In the genomic region with DNA sequence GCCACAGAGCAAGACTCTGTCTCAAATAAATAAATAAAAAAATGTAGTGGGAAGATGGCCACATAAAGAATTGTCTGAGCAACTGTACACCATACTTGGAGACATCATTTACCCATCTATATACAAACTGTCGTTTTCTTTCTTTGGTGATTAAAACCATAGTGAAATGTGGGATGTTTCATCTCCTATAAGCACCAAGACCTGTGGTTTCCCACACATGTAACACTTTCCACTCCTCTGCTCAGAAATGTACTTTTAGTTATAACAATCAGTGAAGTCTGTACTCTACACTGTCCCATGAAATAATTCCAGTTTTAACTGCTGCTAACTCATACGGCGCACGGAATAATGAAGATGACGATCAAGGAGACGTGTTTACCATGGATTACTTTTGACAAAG, we compare ENCODE assay signal across 1 cellular context.
TF ChIP-seq lines count a peak whose summit lies in the region.

No MANE protein-coding gene starts in this region.

TF ChIP-seq in A549, 52 proteins besides CTCF, POLR2A, EP300 and RAD21:
- TF ChIP-seq RFX5 (IDR thresholded peaks at IDR 0.05) (no peak), ZNF302 (CRISPR knock-in tag; IDR thresholded peaks at IDR 0.05) (no peak), HOXB5 (CRISPR knock-in tag; IDR thresholded peaks at IDR 0.05) (0 out of 2 replicates have a peak, but pooled peaks have one; percentile 37), PHF8 (IDR thresholded peaks at IDR 0.05; ENCODE audit: borderline replicate concordance, low read depth) (no peak), HOXB13 (CRISPR knock-in tag; IDR thresholded peaks at IDR 0.05; ENCODE audit: low read depth) (no peak)
